In the genomic region with DNA sequence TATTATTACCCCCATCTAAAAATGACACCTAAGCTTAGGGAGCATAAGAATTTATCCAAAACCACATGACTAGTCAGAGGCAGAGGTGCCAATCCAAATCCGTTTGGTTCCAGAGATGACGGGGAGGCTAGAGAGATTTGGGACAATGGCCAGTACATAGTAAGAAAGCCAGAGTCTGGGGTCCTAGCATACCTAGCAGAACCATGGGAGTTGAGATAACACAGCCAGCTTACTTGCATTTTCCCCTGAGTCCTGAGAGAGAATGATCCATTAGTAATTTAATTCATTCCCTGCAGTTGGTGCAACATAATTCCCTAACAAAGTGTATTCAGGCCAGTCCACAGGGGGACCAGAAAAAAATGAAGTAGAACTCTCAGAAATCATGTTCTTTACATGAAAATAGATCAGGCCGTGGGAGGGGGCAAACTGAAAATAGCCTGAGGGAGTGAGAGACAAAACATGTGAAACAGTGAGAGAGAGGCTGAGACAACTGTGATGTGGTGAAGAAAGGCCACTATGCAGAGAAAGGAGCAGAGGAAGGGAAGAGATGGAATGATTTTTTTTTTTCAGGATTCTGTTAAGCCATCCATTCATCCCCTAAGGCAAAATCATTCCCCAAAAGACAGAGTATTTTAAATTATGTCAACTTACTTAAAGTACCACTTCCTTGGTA, we compare ENCODE assay signal across 22 cellular contexts.
"Had no signal": no experiment of that assay in that cellular context is flagged by ENCODE, and none has a peak within 500 bp of the region (broad histone marks: within the 10 kb centered on the region; RNA-seq: fewer than 3 reads in every experiment).

No MANE protein-coding gene starts in this region.

- H3K27ac Mint-ChIP-seq: dendritic cell treated with granulocyte-macrophage colony-stimulating factor and Interleukin-4, amounts not matched to agents 40 ng/mL and 50 ng/mL, for 4 days; effector memory CD8-positive, alpha-beta T cell; naive thymus-derived CD4-positive, alpha-beta T cell; nephron progenitor cell; stimulated activated naive B cell treated with anti-CD40 and anti-IgM and Interleukin-4, amounts not matched to agents 10 μg/mL and 1 μg/mL and 100 μg/mL, for 72 hours had no signal

- H3K4me3 ChIP-seq: esophagus muscularis mucosa, gastrocnemius medialis, left lung, lung, right atrium auricular region, sigmoid colon, skin epidermis, stomach, thoracic aorta, transverse colon had no signal

- DNase-seq: effector memory CD8-positive, alpha-beta T cell; gastrocnemius medialis; islet precursor cell; left lung; mesenchymal stem cell; naive thymus-derived CD4-positive, alpha-beta T cell; nephron progenitor cell; posterior cingulate gyrus; sigmoid colon; stimulated activated CD4-positive, alpha-beta T cell treated with anti-CD3 and anti-CD28 coated beads, Interleukin-2, amount 100 ng/mL, for 24 hours; stimulated activated CD4-positive, alpha-beta T cell treated with anti-CD3 and anti-CD28 coated beads, Interleukin-4, amount 100 ng/mL, for 4 hours; stimulated activated naive B cell treated with anti-CD40 and anti-IgM and Interleukin-4, amounts not matched to agents 10 μg/mL and 1 μg/mL and 100 μg/mL, for 72 hours; stomach; substantia nigra; transverse colon had no signal

- H3K36me3 Mint-ChIP-seq: naive thymus-derived CD4-positive, alpha-beta T cell; stimulated activated naive B cell treated with anti-CD40 and anti-IgM and Interleukin-4, amounts not matched to agents 10 μg/mL and 1 μg/mL and 100 μg/mL, for 72 hours had no signal

- H3K4me1 Mint-ChIP-seq: naive thymus-derived CD4-positive, alpha-beta T cell; nephron progenitor cell; stimulated activated naive B cell treated with anti-CD40 and anti-IgM and Interleukin-4, amounts not matched to agents 10 μg/mL and 1 μg/mL and 100 μg/mL, for 72 hours had no signal

- H3K36me3 ChIP-seq: esophagus muscularis mucosa, gastrocnemius medialis, left lung, right atrium auricular region, sigmoid colon, stomach, thoracic aorta, transverse colon had no signal

- H3K27me3 ChIP-seq: esophagus muscularis mucosa, gastrocnemius medialis, left lung, right atrium auricular region, stomach, transverse colon had no signal

- H3K27ac ChIP-seq: epithelial cell of prostate, esophagus muscularis mucosa, gastrocnemius medialis, left lung, right atrium auricular region, sigmoid colon, skin epidermis, stomach, thoracic aorta, transverse colon had no signal

- ATAC-seq: effector memory CD8-positive, alpha-beta T cell; gastrocnemius medialis; left lung; naive thymus-derived CD4-positive, alpha-beta T cell; stimulated activated naive B cell treated with anti-CD40 and anti-IgM and Interleukin-4, amounts not matched to agents 10 μg/mL and 1 μg/mL and 100 μg/mL, for 72 hours had no signal

- H3K27me3 Mint-ChIP-seq: dendritic cell treated with granulocyte-macrophage colony-stimulating factor and Interleukin-4, amounts not matched to agents 40 ng/mL and 50 ng/mL, for 4 days; effector memory CD8-positive, alpha-beta T cell; stimulated activated naive B cell treated with anti-CD40 and anti-IgM and Interleukin-4, amounts not matched to agents 10 μg/mL and 1 μg/mL and 100 μg/mL, for 72 hours had no signal

- H3K4me1 ChIP-seq: esophagus muscularis mucosa, gastrocnemius medialis, left lung, right atrium auricular region, sigmoid colon, stomach, transverse colon had no signal

- H3K4me3 Mint-ChIP-seq: dendritic cell treated with granulocyte-macrophage colony-stimulating factor and Interleukin-4, amounts not matched to agents 40 ng/mL and 50 ng/mL, for 4 days; effector memory CD8-positive, alpha-beta T cell; naive thymus-derived CD4-positive, alpha-beta T cell; nephron progenitor cell; stimulated activated naive B cell treated with anti-CD40 and anti-IgM and Interleukin-4, amounts not matched to agents 10 μg/mL and 1 μg/mL and 100 μg/mL, for 72 hours had no signal

- H3K9me3 Mint-ChIP-seq: dendritic cell treated with granulocyte-macrophage colony-stimulating factor and Interleukin-4, amounts not matched to agents 40 ng/mL and 50 ng/mL, for 4 days; nephron progenitor cell had no signal

- H3K9me3 ChIP-seq: gastrocnemius medialis, right atrium auricular region, sigmoid colon, stomach, thoracic aorta, transverse colon had no signal
